In genomic region chr21:45297869-45298268, GRCh38 we compare ENCODE assay signal across 18 cellular contexts.
"Had no signal": no experiment of that assay in that cellular context is flagged by ENCODE, and none has a peak within 500 bp of the region (broad histone marks: within the 10 kb centered on the region; RNA-seq: fewer than 3 reads in every experiment).

No MANE protein-coding gene starts in this region.

- H3K27me3 ChIP-seq: left lung, spleen had no signal

- H3K4me3 Mint-ChIP-seq: activated naive CD8-positive, alpha-beta T cell; activated T-cell treated with anti-CD3 and anti-CD28 coated beads, Interleukin-2, amount 50 U/mL, for 4 hours; nephron progenitor cell had no signal

- ATAC-seq: activated T-cell treated with anti-CD3 and anti-CD28 coated beads, Interleukin-2, amount 50 U/mL, for 4 hours; left lung had no signal

- H3K27ac Mint-ChIP-seq: activated T-helper 2 cell treated with anti-CD3 and anti-CD28 coated beads, Interferon-gamma antibody, Interleukin-2, Interleukin-4, amounts not matched to agents 10 μg/mL and 5 μg/mL and 100 μg/mL, durations not matched to agents 14 hours and 24 hours and 36 hours; nephron progenitor cell had no signal

- H3K9me3 ChIP-seq: left lung, spleen, thoracic aorta had no signal

- H3K4me3 ChIP-seq: left lung, spleen, thoracic aorta had no signal

- H3K9me3 Mint-ChIP-seq: activated T-cell treated with anti-CD3 and anti-CD28 coated beads, Interleukin-2, amount 50 U/mL, for 4 hours; activated T-helper 2 cell treated with anti-CD3 and anti-CD28 coated beads, Interferon-gamma antibody, Interleukin-2, Interleukin-4, amounts not matched to agents 10 μg/mL and 5 μg/mL and 100 μg/mL, durations not matched to agents 14 hours and 24 hours and 36 hours had no signal

- DNase-seq: activated CD4-positive, alpha-beta T cell treated with anti-CD3 and anti-CD28 coated beads for 1 hour; activated CD8-positive, alpha-beta memory T cell treated with anti-CD3 and anti-CD28 coated beads, Interleukin-2, amount 50 U/mL, for 4 hours; activated naive CD4-positive, alpha-beta T cell; activated T-cell treated with anti-CD3 and anti-CD28 coated beads, Interleukin-2, amount 50 U/mL, for 4 hours; cerebellar nuclear complex; cortex of kidney; kidney; nephron progenitor cell; spleen; stimulated activated CD4-positive, alpha-beta T cell treated with anti-CD3 and anti-CD28 coated beads, Interleukin-4, amount 100 ng/mL, for 24 hours; stimulated activated naive CD4-positive, alpha-beta T cell treated with Interleukin-2 at 50 U/mL for 16 hours; T-helper 1 cell; T-helper 9 cell had no signal

- H3K36me3 ChIP-seq: left lung, spleen, thoracic aorta had no signal

- H3K27ac ChIP-seq: epithelial cell of prostate, left lung had no signal

- H3K27me3 Mint-ChIP-seq: activated naive CD8-positive, alpha-beta T cell had no signal
